ENCODE assay signal across 18 cellular contexts in the genomic region with DNA sequence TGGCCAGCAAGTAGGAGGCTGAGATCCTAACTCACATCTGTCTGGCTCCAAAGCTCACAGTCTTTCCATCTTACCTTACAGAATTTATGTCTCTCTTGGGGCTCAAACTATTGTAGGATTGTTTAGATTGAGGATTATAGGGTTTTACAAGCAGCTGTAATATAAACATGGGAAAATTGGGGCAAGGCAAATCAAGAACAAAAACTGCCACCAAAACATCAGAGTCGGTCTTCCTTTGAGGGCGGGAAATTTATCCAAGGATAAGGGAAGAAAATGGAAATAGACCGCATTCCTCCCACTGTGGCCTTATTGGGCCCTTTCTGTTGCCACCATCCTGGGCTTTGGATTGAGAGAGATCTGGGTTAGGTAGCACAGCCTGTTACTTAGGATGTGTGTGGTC. TPM values are rescaled to one million over a fixed set of nuclear protein-coding genes. Genes with fewer than 3 reads are reported as not detected.
DNase-seq lines count a peak whose midpoint lies in the region; ATAC-seq, FAIRE-seq and TF ChIP-seq lines count a peak whose summit lies in the region.
"Had no signal": no experiment of that assay in that cellular context is flagged by ENCODE, and none has a peak within 500 bp of the region (broad histone marks: within the 10 kb centered on the region; RNA-seq: fewer than 3 reads in every experiment).

No MANE protein-coding gene starts in this region.

- H3K36me3 ChIP-seq in SJCRH30: no peaks in the 10 kb centered on the region; the same call in none of the 2 replicates

- peaks cover 3% of the 10 kb centered on the region for H3K9me3 Mint-ChIP-seq in mesothelial cell of epicardium
- no peaks in the 10 kb centered on the region for H3K9me3 Mint-ChIP-seq in activated naive CD8-positive, alpha-beta T cell treated with anti-CD3 and anti-CD28 coated beads for 36 hours
- H3K9me3 Mint-ChIP-seq in WTC11: no peaks in the 10 kb centered on the region
- H3K9me3 Mint-ChIP-seq: CD14-positive monocyte had no signal

- H3K36me3 Mint-ChIP-seq in mesothelial cell of epicardium (peaks cover 15% of the 10 kb centered on the region), WTC11 (no peaks in the 10 kb centered on the region)
- no peaks in the 10 kb centered on the region for H3K36me3 Mint-ChIP-seq in activated naive CD8-positive, alpha-beta T cell treated with anti-CD3 and anti-CD28 coated beads for 36 hours
- H3K36me3 Mint-ChIP-seq: CD14-positive monocyte had no signal

- H3K4me3 ChIP-seq in SJCRH30: no peak overlapping the region
- H3K4me3 ChIP-seq: PC-9 had no signal

- POLR2A ChIA-PET in WTC11 (lab: Charles Lee): interaction anchor here (0.7 to 1.3 kb wide), 2 partner anchors 23 to 549 kb away, joined by 3 read pairs; partner anchors contain the start of gene RBM20

- CTCF ChIA-PET in WTC11 (lab: Charles Lee): interaction anchor here (1.2 to 3.0 kb wide), 3 partner anchors 14 to 138 kb away, joined by 3 to 9 read pairs (median 4); no protein-coding TSS in a partner anchor

- H3K4me1 Mint-ChIP-seq in mesothelial cell of epicardium (peaks cover 47% of the 10 kb centered on the region), WTC11 (peaks cover 33% of the 10 kb centered on the region)
- peaks cover 4% of the 10 kb centered on the region for H3K4me1 Mint-ChIP-seq in activated naive CD8-positive, alpha-beta T cell treated with anti-CD3 and anti-CD28 coated beads for 36 hours

- no peaks in the 10 kb centered on the region for H3K9me3 ChIP-seq in SJCRH30 (replicated peaks)

- H3K27me3 Mint-ChIP-seq in mesothelial cell of epicardium (ENCODE audit: low read depth) (no peaks in the 10 kb centered on the region), WTC11 (ENCODE audit: low read depth) (peaks cover 56% of the 10 kb centered on the region)
- peaks cover 3% of the 10 kb centered on the region for H3K27me3 Mint-ChIP-seq in activated naive CD8-positive, alpha-beta T cell treated with anti-CD3 and anti-CD28 coated beads for 36 hours

- peak; percentile 15 for FAIRE-seq in G401.6 (lab: Jason Lieb, UNC)

- H3K27ac ChIP-seq in SJCRH30: peak overlapping the region; percentile 6; the same call in 1 of the 2 replicates
- H3K27ac ChIP-seq: KMS-11, PC-9, RWPE1 had no signal

- H3K4me3 Mint-ChIP-seq in mesothelial cell of epicardium: no peak overlapping the region
- no peak overlapping the region for H3K4me3 Mint-ChIP-seq in activated naive CD8-positive, alpha-beta T cell treated with anti-CD3 and anti-CD28 coated beads for 36 hours
- H3K4me3 Mint-ChIP-seq in WTC11: no peak overlapping the region
- H3K4me3 Mint-ChIP-seq: CD14-positive monocyte had no signal

- peaks cover 48% of the 10 kb centered on the region for H3K4me1 ChIP-seq in SJCRH30

- DNase-seq in H4 (ENCODE audit: low spot score) (peak; percentile 31), SJCRH30 (peak; percentile 53 to 79), mesothelial cell of epicardium (ENCODE audit: low spot score in 2 of 2, unreplicated experiment in 2 of 2) (no peak), WTC11 (ENCODE audit: low spot score) (no peak)
- DNase-seq in activated naive CD8-positive, alpha-beta T cell treated with anti-CD3 and anti-CD28 coated beads for 36 hours: no peak
- DNase-seq: DMS79, MV-4-11, NCI-H187 treated with DMSO at 0.1 percent for 48 hours, NCI-H345, NCI-H524 treated with DMSO at 0.1 percent for 48 hours, PC-9, SW 1271 had no signal

- ATAC-seq in GM21825 (IDR thresholded peaks at IDR 0.05; ENCODE audit: unreplicated experiment) (no peak), GM21423 (IDR thresholded peaks at IDR 0.05; ENCODE audit: unreplicated experiment) (no peak), WTC11 (no peak)

- H3K27ac Mint-ChIP-seq in mesothelial cell of epicardium (peak overlapping the region; percentile 68), WTC11 (no peak overlapping the region)
- H3K27ac Mint-ChIP-seq in activated naive CD8-positive, alpha-beta T cell treated with anti-CD3 and anti-CD28 coated beads for 36 hours: no peak overlapping the region
- H3K27ac Mint-ChIP-seq: CD14-positive monocyte had no signal

- no peak for TF ChIP-seq CTCF in mesothelial cell of epicardium (IDR thresholded peaks at IDR 0.05; ENCODE audit: unreplicated experiment)
- no peak for TF ChIP-seq CTCF in WTC11 (IDR thresholded peaks at IDR 0.05)

- H3K27me3 ChIP-seq in SJCRH30: no peaks in the 10 kb centered on the region

TF ChIP-seq in WTC11, 78 proteins besides CTCF, POLR2A, EP300 and RAD21:
- no peak for TF ChIP-seq USF1 (CRISPR knock-in tag; IDR thresholded peaks at IDR 0.05)
- TF ChIP-seq RELA (CRISPR knock-in tag; IDR thresholded peaks at IDR 0.05; ENCODE audit: borderline replicate concordance): no peak
- TF ChIP-seq RORB (CRISPR knock-in tag; IDR thresholded peaks at IDR 0.05): no peak
- TF ChIP-seq, protein P1, sequence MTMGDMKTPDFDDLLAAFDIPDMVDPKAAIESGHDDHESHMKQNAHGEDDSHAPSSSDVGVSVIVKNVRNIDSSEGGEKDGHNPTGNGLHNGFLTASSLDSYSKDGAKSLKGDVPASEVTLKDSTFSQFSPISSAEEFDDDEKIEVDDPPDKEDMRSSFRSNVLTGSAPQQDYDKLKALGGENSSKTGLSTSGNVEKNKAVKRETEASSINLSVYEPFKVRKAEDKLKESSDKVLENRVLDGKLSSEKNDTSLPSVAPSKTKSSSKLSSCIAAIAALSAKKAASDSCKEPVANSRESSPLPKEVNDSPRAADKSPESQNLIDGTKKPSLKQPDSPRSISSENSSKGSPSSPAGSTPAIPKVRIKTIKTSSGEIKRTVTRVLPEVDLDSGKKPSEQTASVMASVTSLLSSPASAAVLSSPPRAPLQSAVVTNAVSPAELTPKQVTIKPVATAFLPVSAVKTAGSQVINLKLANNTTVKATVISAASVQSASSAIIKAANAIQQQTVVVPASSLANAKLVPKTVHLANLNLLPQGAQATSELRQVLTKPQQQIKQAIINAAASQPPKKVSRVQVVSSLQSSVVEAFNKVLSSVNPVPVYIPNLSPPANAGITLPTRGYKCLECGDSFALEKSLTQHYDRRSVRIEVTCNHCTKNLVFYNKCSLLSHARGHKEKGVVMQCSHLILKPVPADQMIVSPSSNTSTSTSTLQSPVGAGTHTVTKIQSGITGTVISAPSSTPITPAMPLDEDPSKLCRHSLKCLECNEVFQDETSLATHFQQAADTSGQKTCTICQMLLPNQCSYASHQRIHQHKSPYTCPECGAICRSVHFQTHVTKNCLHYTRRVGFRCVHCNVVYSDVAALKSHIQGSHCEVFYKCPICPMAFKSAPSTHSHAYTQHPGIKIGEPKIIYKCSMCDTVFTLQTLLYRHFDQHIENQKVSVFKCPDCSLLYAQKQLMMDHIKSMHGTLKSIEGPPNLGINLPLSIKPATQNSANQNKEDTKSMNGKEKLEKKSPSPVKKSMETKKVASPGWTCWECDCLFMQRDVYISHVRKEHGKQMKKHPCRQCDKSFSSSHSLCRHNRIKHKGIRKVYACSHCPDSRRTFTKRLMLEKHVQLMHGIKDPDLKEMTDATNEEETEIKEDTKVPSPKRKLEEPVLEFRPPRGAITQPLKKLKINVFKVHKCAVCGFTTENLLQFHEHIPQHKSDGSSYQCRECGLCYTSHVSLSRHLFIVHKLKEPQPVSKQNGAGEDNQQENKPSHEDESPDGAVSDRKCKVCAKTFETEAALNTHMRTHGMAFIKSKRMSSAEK (CRISPR knock-in tag; IDR thresholded peaks at IDR 0.05; ENCODE audit: borderline replicate concordance): no peak
- no peak for TF ChIP-seq FOXJ3 (CRISPR knock-in tag; IDR thresholded peaks at IDR 0.05; ENCODE audit: borderline replicate concordance)
- TF ChIP-seq GABPB1 (CRISPR knock-in tag; IDR thresholded peaks at IDR 0.05): no peak

RNA-seq across cellular contexts. Expression of gene RBM20, which starts 22.5 kb away (rescaled TPM):
- 4.2 and 4.6 TPM in 2 replicates for total RNA-seq in H4 (2014; rRNA removed; shearing (Covaris generic))
- total RNA-seq in SJCRH30 (2014; rRNA removed; shearing (Covaris generic)): 11.1 and 12.4 TPM in 2 replicates
- total RNA-seq in mesothelial cell of epicardium (20.5 to 23.3 TPM (median 20.7 TPM) in 3 replicates), WTC11 (2021) (0.37 to 0.52 TPM (median 0.41 TPM) in 3 replicates)
- total RNA-seq in activated naive CD8-positive, alpha-beta T cell treated with anti-CD3 and anti-CD28 coated beads for 36 hours: under 1 TPM; 0.42 to 0.45 TPM

Comparison
In these comparisons a context has a peak if more than half of its experiments do, and no peak if none do; other contexts are left out.
1. DNase-seq: peak in H4 (single experiment) and SJCRH30 (2 of 2); none in mesothelial cell of epicardium (0 of 2), activated naive CD8-positive, alpha-beta T cell treated with anti-CD3 and anti-CD28 coated beads for 36 hours (single experiment) and WTC11 (single experiment).